1 cellular context compared by ENCODE assay signal in genomic region chr1:182957902-182958395, GRCh38.
A peak's percentile ranks its signal among the peaks of the same experiment; 100 is the strongest.
TF ChIP-seq lines count a peak whose summit lies in the region.

No MANE protein-coding gene starts in this region.

TF ChIP-seq in GM23338, 12 proteins besides CTCF, POLR2A, EP300 and RAD21 (continued from another document):
- TF ChIP-seq ZNF462 (CRISPR knock-in tag; IDR thresholded peaks at IDR 0.05) (peak; percentile 89), REST (IDR thresholded peaks at IDR 0.05; ENCODE audit: unreplicated experiment) (peak; percentile 14), CREB1 (CRISPR knock-in tag; IDR thresholded peaks at IDR 0.05; ENCODE audit: low read depth) (peak; percentile 42; the same call in 1 of the 2 replicates), ZNF331 (CRISPR knock-in tag; IDR thresholded peaks at IDR 0.05; ENCODE audit: low read depth) (no peak), ZNF114 (CRISPR knock-in tag; IDR thresholded peaks at IDR 0.05) (no peak), ETS1 (IDR thresholded peaks at IDR 0.05) (no peak), POLR2AphosphoS5 (IDR thresholded peaks at IDR 0.05; ENCODE audit: low read depth) (no peak), JUNB (IDR thresholded peaks at IDR 0.05; ENCODE audit: unreplicated experiment) (no peak)
